ENCODE assay signal across 9 cellular contexts in the genomic region with DNA sequence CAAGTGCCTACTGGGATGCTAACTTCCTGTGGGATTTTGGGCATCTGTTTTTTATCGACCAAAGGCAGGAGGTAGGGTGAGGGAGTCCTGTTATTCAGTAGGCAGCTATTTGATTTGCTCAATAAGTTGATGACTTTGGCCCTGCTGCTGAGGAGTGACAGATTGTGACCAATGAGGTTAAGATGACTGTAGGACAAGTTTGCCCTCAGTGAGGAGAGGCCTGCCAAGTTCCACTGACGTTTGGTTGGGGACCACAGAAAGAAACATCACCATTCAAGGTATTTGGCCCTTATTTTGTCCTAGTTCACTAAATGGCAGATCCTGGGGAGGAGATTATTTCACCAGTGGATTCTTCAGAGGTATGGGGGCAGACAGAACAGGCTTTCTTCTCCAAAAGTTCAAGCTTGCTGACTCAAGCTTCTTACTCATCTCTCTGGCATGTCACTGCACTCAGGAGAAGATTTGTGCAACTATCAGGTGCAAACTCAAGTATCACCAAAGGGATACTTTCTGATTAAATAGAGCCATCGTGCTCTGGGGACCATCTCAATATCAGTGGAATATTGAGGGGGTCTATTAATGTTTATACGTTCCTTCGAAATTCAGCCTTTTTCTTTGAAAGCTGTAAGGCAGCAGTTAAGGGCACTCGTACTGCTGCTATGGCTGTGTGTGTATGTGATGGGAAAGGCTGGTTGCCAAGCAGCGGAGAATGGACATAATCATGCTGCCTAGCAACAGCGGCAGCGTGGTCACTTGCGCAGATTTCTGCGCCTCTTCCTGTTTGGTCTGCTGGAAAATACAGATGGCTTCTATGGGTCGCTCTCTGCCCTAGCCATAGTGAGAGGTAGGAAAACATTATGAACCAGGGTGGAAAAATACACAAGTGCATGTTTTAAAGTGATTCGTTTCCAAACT.
DNase-seq lines count a peak whose midpoint lies in the region; ATAC-seq and TF ChIP-seq lines count a peak whose summit lies in the region.
"Had no signal": no experiment of that assay in that cellular context is flagged by ENCODE, and none has a peak within 500 bp of the region (broad histone marks: within the 10 kb centered on the region; RNA-seq: fewer than 3 reads in every experiment).

No MANE protein-coding gene starts in this region.

- no peak for TF ChIP-seq RAD21 in Ishikawa (IDR thresholded peaks at IDR 0.05; ENCODE audit: low read depth)

- H3K27ac ChIP-seq in right cardiac atrium (ENCODE audit: low read length) (peak overlapping the region; percentile 89), stomach (peak overlapping the region; percentile 57 to 81 (median 77))

- H3K4me3 ChIP-seq in right cardiac atrium (ENCODE audit: low read length) = no peak overlapping the region
- no peak overlapping the region for H3K4me3 ChIP-seq in stomach

- peaks cover 17% of the 10 kb centered on the region for H3K4me1 ChIP-seq in right cardiac atrium (ENCODE audit: control insufficient read depth, insufficient read depth, low read length)
- H3K4me1 ChIP-seq in stomach = peaks cover 61 to 91% (median 86%) of the 10 kb centered on the region in 4 donors

- 47% methylated on average over 13 of the region's 13 CpGs for WGBS in right cardiac atrium
- WGBS in stomach, 5 donors = 41 to 59% (median 52%) methylated on average over 13 of the region's 13 CpGs

- TF ChIP-seq POLR2A in stomach (IDR thresholded peaks at IDR 0.05) = no peak

- TF ChIP-seq EP300 in Ishikawa (IDR thresholded peaks at IDR 0.05; ENCODE audit: borderline replicate concordance) (no peak), stomach (IDR thresholded peaks at IDR 0.05) (no peak)

- TF ChIP-seq CTCF in stomach (IDR thresholded peaks at IDR 0.05) = no peak

- H3K9me3 ChIP-seq in right cardiac atrium (ENCODE audit: control insufficient read depth, low read length) (no peaks in the 10 kb centered on the region), stomach (no peaks in the 10 kb centered on the region)

- H3K27me3 ChIP-seq in right cardiac atrium (ENCODE audit: control insufficient read depth, insufficient read depth) (no peaks in the 10 kb centered on the region), stomach (no peaks in the 10 kb centered on the region)

- peak in 43 of 58 donors; percentile 7 to 64 (median 29) for DNase-seq in anterior cingulate cortex (lab: John Stamatoyannopoulos, UW)
- DNase-seq in right cardiac atrium = peak; percentile 64 to 79 (median 75)
- peak; percentile 66 for DNase-seq in stomach
- DNase-seq in HuH-7.5 (ENCODE audit: low spot score) = no peak
- no peak for DNase-seq in NOMO-1 (lab: John Stamatoyannopoulos, UW; ENCODE audit: unreplicated experiment in 2 of 2)
- no peak for DNase-seq in NCI-H82 (lab: John Stamatoyannopoulos, UW)
- DNase-seq: NCI-H1105 treated with DMSO at 0.1 percent for 48 hours had no signal

- H3K36me3 ChIP-seq in stomach = no peaks in the 10 kb centered on the region

- ATAC-seq in right cardiac atrium = peak; percentile 74 to 84
- no peak for ATAC-seq in HG02938 (IDR thresholded peaks at IDR 0.05; ENCODE audit: unreplicated experiment)

- intact Hi-C loops in right cardiac atrium (cut with DNase I) (loop anchor here in 1 of 4 donors (10.0 kb wide), 1 partner anchor 147 kb away; no protein-coding TSS in a partner anchor), stomach (cut with DNase I; ENCODE audit: low total_unique reads) (no loop called here)

TF ChIP-seq in Ishikawa, 13 proteins besides CTCF, POLR2A, EP300 and RAD21:
- TF ChIP-seq TEAD4 (IDR thresholded peaks at IDR 0.05) (0 out of 2 replicates have a peak, but pooled peaks have one; percentile 30), CREB1 (IDR thresholded peaks at IDR 0.05; ENCODE audit: low read depth) (no peak)

Comparison
In these comparisons a context has a peak if more than half of its experiments do, and no peak if none do; other contexts are left out.
1. DNase-seq: peak in anterior cingulate cortex (43 of 58), right cardiac atrium (3 of 3) and stomach (single experiment); none in HuH-7.5 (single experiment), NOMO-1 (0 of 2) and NCI-H82 (single experiment).